Comparison of ENCODE assay signal across 22 cellular contexts in genomic region chr2:685421-685820, GRCh38. TPM values are rescaled to one million over a fixed set of nuclear protein-coding genes. Genes with fewer than 3 reads are reported as not detected.
DNase-seq lines count a peak whose midpoint lies in the region; ATAC-seq, FAIRE-seq and TF ChIP-seq lines count a peak whose summit lies in the region.
"Had no signal": no experiment of that assay in that cellular context is flagged by ENCODE, and none has a peak within 500 bp of the region (broad histone marks: within the 10 kb centered on the region; RNA-seq: fewer than 3 reads in every experiment).

No MANE protein-coding gene starts in this region.

- no peak for TF ChIP-seq POLR2A in HepG2 (IDR thresholded peaks at IDR 0.05; ENCODE audit: insufficient read depth in 1 of 2, low read depth in 2 of 2, low read length in 2 of 2)

- peaks cover 5% of the 10 kb centered on the region for H3K9me3 Mint-ChIP-seq in memory B cell
- H3K9me3 Mint-ChIP-seq in stimulated activated memory B cell treated with anti-CD40 and anti-IgM and Interleukin-4, amounts not matched to agents 10 μg/mL and 1 μg/mL and 100 μg/mL, for 72 hours: peaks cover 21% of the 10 kb centered on the region
- peaks cover 30% of the 10 kb centered on the region for H3K9me3 Mint-ChIP-seq in mesothelial cell of epicardium

- DNase-seq in HepG2 (ENCODE audit: low spot score) (no peak), memory B cell (ENCODE audit: low spot score in 2 of 2) (no peak), medulla oblongata (ENCODE audit: extremely low spot score) (no peak), kidney (no peak), mesothelial cell of epicardium (ENCODE audit: low spot score in 2 of 2, unreplicated experiment in 2 of 2) (no peak)
- DNase-seq: BE2C; C1 segment of cervical spinal cord; Calu3; CD4-positive, alpha-beta memory T cell; COR-L47; DMS53; DMS79 treated with DMSO at 0.1 percent for 48 hours; GF-D8; H9 had no signal

- H3K9me3 ChIP-seq in liver (ENCODE audit: control insufficient read depth in 4 of 4, low read length in 3 of 4) (peaks cover 10 to 28% (median 11%) of the 10 kb centered on the region in 4 donors), HepG2 (ENCODE audit: low read length) (peaks cover 40% of the 10 kb centered on the region), kidney (ENCODE audit: control insufficient read depth in 1 of 2, low read length in 2 of 2) (peaks cover 0 to 4% of the 10 kb centered on the region in 2 donors)
- H3K9me3 ChIP-seq: BE2C had no signal

- H3K36me3 ChIP-seq in liver (ENCODE audit: control insufficient read depth in 4 of 4, insufficient read depth in 3 of 4, low read depth in 1 of 4, low read length in 3 of 4): peaks cover 0 to 1% (median 0%) of the 10 kb centered on the region in 4 donors
- H3K36me3 ChIP-seq in HepG2 (replicated peaks in 1 of 2; ENCODE audit: control insufficient read depth in 1 of 2, insufficient read depth in 2 of 2, low read length in 2 of 2): no peaks in the 10 kb centered on the region
- H3K36me3 ChIP-seq in kidney (ENCODE audit: control insufficient read depth in 1 of 2, insufficient read depth in 2 of 2, low read length in 2 of 2): no peaks in the 10 kb centered on the region
- H3K36me3 ChIP-seq: BE2C had no signal

- intact Hi-C loops in HepG2 (cut with micrococcal nuclease; ENCODE audit: unreplicated experiment) (no loop called here), kidney (cut with DNase I) (no loop called here)

- CTCF ChIA-PET in HepG2 (lab: Yijun Ruan, JAX; ENCODE audit: low intra/inter-chr PET ratio, low total read pairs): no interaction called here

- H3K27ac ChIP-seq in liver (ENCODE audit: low read depth in 1 of 2, low read length in 2 of 2): no peak overlapping the region
- no peak overlapping the region for H3K27ac ChIP-seq in HepG2 (ENCODE audit: extremely low read length, insufficient read depth, low read length)
- H3K27ac ChIP-seq in kidney (ENCODE audit: low read depth in 2 of 2, low read length in 2 of 2): no peak overlapping the region
- H3K27ac ChIP-seq: 22Rv1 had no signal

- H3K27me3 Mint-ChIP-seq in memory B cell (no peaks in the 10 kb centered on the region), mesothelial cell of epicardium (ENCODE audit: low read depth) (no peaks in the 10 kb centered on the region)
- H3K27me3 Mint-ChIP-seq in stimulated activated memory B cell treated with anti-CD40 and anti-IgM and Interleukin-4, amounts not matched to agents 10 μg/mL and 1 μg/mL and 100 μg/mL, for 72 hours: no peaks in the 10 kb centered on the region

- H3K4me1 ChIP-seq in liver (ENCODE audit: control insufficient read depth in 4 of 4, insufficient read depth in 4 of 4, low read length in 3 of 4) (no peaks in the 10 kb centered on the region), HepG2 (ENCODE audit: insufficient read depth, low read length) (no peaks in the 10 kb centered on the region), kidney (ENCODE audit: control insufficient read depth in 1 of 2, insufficient read depth in 1 of 2, low read depth in 1 of 2, low read length in 2 of 2) (no peaks in the 10 kb centered on the region)
- H3K4me1 ChIP-seq: BE2C had no signal

- H3K79me2 ChIP-seq in HepG2 (ENCODE audit: insufficient read depth, low read length): no peaks in the 10 kb centered on the region

- in situ Hi-C loops in HepG2 (cut with HindIII; ENCODE audit: extremely low pct_ligation_motif_present, low pct_unique_long_range_greater_than_20kb): no loop called here

- H3K9ac ChIP-seq in liver (ENCODE audit: low read depth in 1 of 2, low read length in 2 of 2): no peak overlapping the region
- H3K9ac ChIP-seq in HepG2 (ENCODE audit: insufficient read depth, low read depth, low read length): no peak overlapping the region
- no peak overlapping the region for H3K9ac ChIP-seq in kidney (ENCODE audit: low read length in 2 of 2)

- TF ChIP-seq RAD21 in liver (IDR thresholded peaks at IDR 0.05): no peak
- TF ChIP-seq RAD21 in HepG2 (CRISPR knock-in tag; IDR thresholded peaks at IDR 0.05): no peak

- BruUV-seq in HepG2 (replicated peaks; lab: Mats Ljungman, UMichigan): no TSS peak

- 81% methylated on average over 1 of the region's 1 CpG for WGBS in liver
- 6% methylated on average over 1 of the region's 1 CpG for WGBS in HepG2 (ENCODE audit: low lambda C conversion rate)

- H4K20me1 ChIP-seq in HepG2 (ENCODE audit: insufficient read depth, low read length): no peaks in the 10 kb centered on the region

- H3K4me3 Mint-ChIP-seq in memory B cell (no peak overlapping the region), mesothelial cell of epicardium (no peak overlapping the region)
- no peak overlapping the region for H3K4me3 Mint-ChIP-seq in stimulated activated memory B cell treated with anti-CD40 and anti-IgM and Interleukin-4, amounts not matched to agents 10 μg/mL and 1 μg/mL and 100 μg/mL, for 72 hours
- H3K4me3 Mint-ChIP-seq: CD4-positive, alpha-beta memory T cell; GM23338; H9 had no signal

- H3K36me3 Mint-ChIP-seq in memory B cell (peaks cover 39% of the 10 kb centered on the region), mesothelial cell of epicardium (peaks cover 26% of the 10 kb centered on the region)
- peaks cover 71% of the 10 kb centered on the region for H3K36me3 Mint-ChIP-seq in stimulated activated memory B cell treated with anti-CD40 and anti-IgM and Interleukin-4, amounts not matched to agents 10 μg/mL and 1 μg/mL and 100 μg/mL, for 72 hours

- no peak for ATAC-seq in HepG2
- ATAC-seq in memory B cell (ENCODE audit: low read depth): peak; percentile 65
- peak; percentile 48 for ATAC-seq in stimulated activated memory B cell treated with anti-CD40 and anti-IgM and Interleukin-4, amounts not matched to agents 10 μg/mL and 1 μg/mL and 100 μg/mL, for 72 hours
- ATAC-seq: GM23338, HCT116 had no signal

- H3K27ac Mint-ChIP-seq in memory B cell (peak overlapping the region; percentile 31), mesothelial cell of epicardium (no peak overlapping the region)
- H3K27ac Mint-ChIP-seq in stimulated activated memory B cell treated with anti-CD40 and anti-IgM and Interleukin-4, amounts not matched to agents 10 μg/mL and 1 μg/mL and 100 μg/mL, for 72 hours: peak overlapping the region; percentile 10
- H3K27ac Mint-ChIP-seq: CD4-positive, alpha-beta memory T cell; GM23338; H9 had no signal

- TF ChIP-seq EP300 in HepG2 (IDR thresholded peaks at IDR 0.05; ENCODE audit: low read depth in 2 of 2, low read length in 2 of 2): no peak
- no peak for TF ChIP-seq EP300 in HepG2 (CRISPR knock-in tag; IDR thresholded peaks at IDR 0.05; ENCODE audit: borderline replicate concordance)

- no peak overlapping the region for H3K4me2 ChIP-seq in HepG2 (ENCODE audit: low read depth, low read length)
- H3K4me2 ChIP-seq: GM23338 had no signal

- peak overlapping the region in 2 of 3 donors; percentile 4 to 53 for H3K4me3 ChIP-seq in liver (ENCODE audit: low read depth in 1 of 3, low read length in 3 of 3)
- H3K4me3 ChIP-seq in HepG2 (replicated peaks in 1 of 3; ENCODE audit: insufficient read depth in 1 of 3, low read depth in 2 of 3, low read length in 3 of 3): no peak overlapping the region
- no peak overlapping the region for H3K4me3 ChIP-seq in kidney (ENCODE audit: low read length in 2 of 2)
- H3K4me3 ChIP-seq: GM23338 had no signal

- POLR2A ChIA-PET in HepG2 (lab: Yijun Ruan, JAX): no interaction called here

- peaks cover 5% of the 10 kb centered on the region for H3K4me1 Mint-ChIP-seq in memory B cell
- peaks cover 14% of the 10 kb centered on the region for H3K4me1 Mint-ChIP-seq in stimulated activated memory B cell treated with anti-CD40 and anti-IgM and Interleukin-4, amounts not matched to agents 10 μg/mL and 1 μg/mL and 100 μg/mL, for 72 hours
- H3K4me1 Mint-ChIP-seq in mesothelial cell of epicardium: no peaks in the 10 kb centered on the region
- H3K4me1 Mint-ChIP-seq: CD4-positive, alpha-beta memory T cell; H9 had no signal

- no peak for FAIRE-seq in HepG2 (lab: Jason Lieb, UNC)
- FAIRE-seq in kidney (lab: Jason Lieb, UNC): no peak
- FAIRE-seq: A204.1, GM12891, GM18507 had no signal

- H3K27me3 ChIP-seq in liver (ENCODE audit: control insufficient read depth in 4 of 4, insufficient read depth in 4 of 4, low read length in 3 of 4) (no peaks in the 10 kb centered on the region), HepG2 (ENCODE audit: control insufficient read depth in 1 of 2, insufficient read depth in 2 of 2, low read length in 2 of 2) (peaks cover 0 to 6% of the 10 kb centered on the region in 2 experiments; a peak in 2 of 5 replicates)
- H3K27me3 ChIP-seq: BE2C had no signal

- TF ChIP-seq CTCF in liver (IDR thresholded peaks at IDR 0.05; ENCODE audit: low read depth, low read length, missing input control) (no peak), HepG2 (CRISPR knock-in tag; IDR thresholded peaks at IDR 0.05) (no peak), kidney (IDR thresholded peaks at IDR 0.05; ENCODE audit: borderline replicate concordance, extremely low read depth, insufficient read depth) (no peak), mesothelial cell of epicardium (IDR thresholded peaks at IDR 0.05; ENCODE audit: unreplicated experiment) (no peak)

- H2AFZ ChIP-seq in HepG2 (ENCODE audit: low read length): no peak overlapping the region
- H2AFZ ChIP-seq: GM23338 had no signal

RNA-seq across cellular contexts. Expression of gene TMEM18, which starts 8.2 kb away (rescaled TPM):
- total RNA-seq in liver (10 to 100 TPM in 1 of 2 donors, 1 to 10 TPM in 1; 8.4 to 10.9 TPM), HepG2 (2016; rRNA removed; fragmentation: Illumina TruSeq; extraction: Trizol) (39.7 and 45.9 TPM in 2 replicates), kidney (24.0 TPM), mesothelial cell of epicardium (35.9 to 37.1 TPM (median 36.4 TPM) in 3 replicates)
- polyA plus RNA-seq in liver (10 to 100 TPM; 10.9 to 29.3 TPM), HepG2 (2011; rRNA removed) (32.1 and 49.4 TPM in 2 replicates), kidney (ENCODE audit: insufficient read depth, low read depth, low replicate concordance) (29.7 TPM)
- 26.8 and 30.8 TPM in 2 replicates for total RNA-seq in HepG2 (2016; cell fraction: cytosol; rRNA removed; fragmentation: Illumina TruSeq; extraction: Trizol; ENCODE audit: low read depth)
- 36.9 and 47.1 TPM in 2 replicates for total RNA-seq in HepG2 (2016; cell fraction: insoluble cytoplasmic fraction; rRNA removed; fragmentation: Illumina TruSeq; extraction: Trizol)
- 43.7 and 45.0 TPM in 2 replicates for total RNA-seq in HepG2 (2016; cell fraction: membrane; rRNA removed; fragmentation: Illumina TruSeq; extraction: Trizol)
- 27.3 and 30.5 TPM in 2 replicates for total RNA-seq in HepG2 (2016; cell fraction: nucleus; rRNA removed; fragmentation: Illumina TruSeq; extraction: Trizol)
- 33.5 and 39.5 TPM in 2 replicates for polyA plus RNA-seq in HepG2 (2011; cell fraction: cytosol; rRNA removed)
- polyA plus RNA-seq in HepG2 (2011; cell fraction: nucleus; rRNA removed): 29.6 and 38.2 TPM in 2 replicates
- polyA plus RNA-seq in HepG2 (2012): 36.5 and 48.1 TPM in 2 replicates
- 37.2 and 42.5 TPM in 2 replicates for polyA plus RNA-seq in HepG2 (2016; cell fraction: cytosol; fragmentation: Illumina TruSeq; extraction: Trizol; ENCODE audit: low read depth)
- polyA plus RNA-seq in HepG2 (2016; cell fraction: insoluble cytoplasmic fraction; fragmentation: Illumina TruSeq; extraction: Trizol; ENCODE audit: low read depth): 36.2 and 38.9 TPM in 2 replicates
- polyA plus RNA-seq in HepG2 (2016; cell fraction: membrane; fragmentation: Illumina TruSeq; extraction: Trizol; ENCODE audit: low read depth): 38.3 and 46.2 TPM in 2 replicates
- polyA plus RNA-seq in HepG2 (2016; cell fraction: nucleus; fragmentation: Illumina TruSeq; extraction: Trizol; ENCODE audit: insufficient read depth, low read depth): 49.7 and 63.7 TPM in 2 replicates
- polyA minus RNA-seq in HepG2 (2011; rRNA and poly(A)+ RNA removed; ENCODE audit: low replicate concordance): 19.9 and 51.6 TPM in 2 replicates
- polyA minus RNA-seq in HepG2 (2011; cell fraction: cytosol; rRNA and poly(A)+ RNA removed): 14.5 and 14.9 TPM in 2 replicates
- 39.4 and 50.0 TPM in 2 replicates for polyA minus RNA-seq in HepG2 (2011; cell fraction: nucleus; rRNA and poly(A)+ RNA removed)

Comparison
In these comparisons a context has a peak if more than half of its experiments do, and no peak if none do; other contexts are left out.
1. H3K4me3 ChIP-seq: peak in liver (2 of 3); none in HepG2 (0 of 3) and kidney (0 of 2).